Comparison of ENCODE assay signal across 2 cellular contexts in genomic region chr3:171212648-171213047, GRCh38.
TF ChIP-seq lines count a peak whose summit lies in the region.

No MANE protein-coding gene starts in this region.

TF ChIP-seq in HepG2, 621 proteins besides CTCF, POLR2A, EP300 and RAD21 (continued from another document):
- no peak for TF ChIP-seq ATF4 (CRISPR knock-in tag; IDR thresholded peaks at IDR 0.05)

TF ChIP-seq in K562, 482 proteins besides CTCF, POLR2A, EP300 and RAD21 (continued from another document):
- no peak for TF ChIP-seq E2F4 (CRISPR knock-in tag; IDR thresholded peaks at IDR 0.05; ENCODE audit: low read depth)
